In the genomic region with DNA sequence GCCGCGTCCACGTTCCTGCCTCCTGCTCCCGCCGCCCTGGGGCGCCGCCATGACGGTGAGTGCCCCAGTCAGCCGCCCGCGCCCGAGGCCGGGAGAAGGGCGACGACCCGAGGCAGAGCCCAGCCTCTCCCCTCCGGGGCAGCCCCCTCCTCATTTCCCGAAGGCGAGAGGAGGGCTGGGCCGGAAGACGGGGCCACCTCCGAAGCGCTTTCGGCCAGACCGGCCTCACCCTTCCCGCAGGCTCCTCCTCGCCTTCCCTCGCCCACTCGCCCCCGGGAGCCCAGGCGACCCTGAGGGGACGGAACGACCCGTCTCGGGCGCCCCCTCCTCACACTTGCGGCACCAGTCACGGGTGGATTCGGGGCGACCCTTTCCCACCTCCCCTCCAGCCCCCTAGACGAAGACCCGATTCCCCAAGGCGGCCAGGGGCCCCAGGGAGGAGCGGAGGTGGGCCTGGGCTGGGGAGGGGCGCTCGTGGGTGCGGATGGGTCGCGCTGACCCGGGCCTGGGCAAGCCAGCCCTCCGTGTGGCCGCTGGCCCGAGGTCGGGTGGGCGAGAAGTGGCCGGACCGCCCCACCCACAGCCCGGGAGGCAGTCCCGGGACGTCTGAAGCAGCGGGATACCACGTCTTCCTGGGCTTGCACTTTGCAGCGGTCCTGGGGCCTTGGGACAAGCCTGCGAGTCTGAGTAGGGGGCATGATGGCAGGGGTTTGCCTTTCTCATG, we compare ENCODE assay signal across 8 cellular contexts. TPM values are rescaled to one million over a fixed set of nuclear protein-coding genes. Genes with fewer than 3 reads are reported as not detected.
DNase-seq lines count a peak whose midpoint lies in the region; ATAC-seq and TF ChIP-seq lines count a peak whose summit lies in the region.

No MANE protein-coding gene starts in this region.

- H3K4me3 ChIP-seq in fibroblast of mammary gland (ENCODE audit: control insufficient read depth, low read depth, low read length): peak overlapping the region; percentile 90

- no peaks in the 10 kb centered on the region for H3K27me3 Mint-ChIP-seq in activated CD4-positive, alpha-beta T cell treated with anti-CD3 and anti-CD28 coated beads, Interleukin-2, amount 10 ng/mL, durations not matched to agents 7 days and 5 days
- H3K27me3 Mint-ChIP-seq in progenitor cell of endocrine pancreas: no peaks in the 10 kb centered on the region

- peaks cover 1% of the 10 kb centered on the region for H3K36me3 Mint-ChIP-seq in activated CD4-positive, alpha-beta T cell treated with anti-CD3 and anti-CD28 coated beads, Interleukin-2, amount 10 ng/mL, durations not matched to agents 7 days and 5 days (ENCODE audit: low read depth)
- peaks cover 4% of the 10 kb centered on the region for H3K36me3 Mint-ChIP-seq in progenitor cell of endocrine pancreas (ENCODE audit: insufficient read depth)

- CTCF ChIA-PET in activated CD4-positive, alpha-beta T cell treated with anti-CD3 and anti-CD28 coated beads, Interleukin-2, amount 10 ng/mL, durations not matched to agents 7 days and 5 days (lab: Charles Lee): interaction anchor here (0.7 to 1.1 kb wide), 2 partner anchors 56 to 140 kb away, joined by 3 to 4 read pairs; no protein-coding TSS in a partner anchor

- peaks cover 42% of the 10 kb centered on the region for H3K4me1 Mint-ChIP-seq in activated CD4-positive, alpha-beta T cell treated with anti-CD3 and anti-CD28 coated beads, Interleukin-2, amount 10 ng/mL, durations not matched to agents 7 days and 5 days
- peaks cover 31% of the 10 kb centered on the region for H3K4me1 Mint-ChIP-seq in progenitor cell of endocrine pancreas (ENCODE audit: low read depth)

- peak; percentile 22 for ATAC-seq in GM18867 (IDR thresholded peaks at IDR 0.05; ENCODE audit: unreplicated experiment)
- ATAC-seq in HG02981 (IDR thresholded peaks at IDR 0.05; ENCODE audit: unreplicated experiment): peak; percentile 21
- no peak for ATAC-seq in HG03175 (IDR thresholded peaks at IDR 0.05; ENCODE audit: unreplicated experiment)

- TF ChIP-seq CTCF in fibroblast of mammary gland (conservative IDR thresholded peaks at IDR 0.05; ENCODE audit: control insufficient read depth, insufficient read depth, low read depth, low read length): no peak
- TF ChIP-seq CTCF in progenitor cell of endocrine pancreas (IDR thresholded peaks at IDR 0.05; ENCODE audit: unreplicated experiment): no peak

- no peaks in the 10 kb centered on the region for H3K9me3 Mint-ChIP-seq in activated CD4-positive, alpha-beta T cell treated with anti-CD3 and anti-CD28 coated beads, Interleukin-2, amount 10 ng/mL, durations not matched to agents 7 days and 5 days
- no peaks in the 10 kb centered on the region for H3K9me3 Mint-ChIP-seq in progenitor cell of endocrine pancreas (ENCODE audit: low read depth)

- H3K4me3 Mint-ChIP-seq in activated CD4-positive, alpha-beta T cell treated with anti-CD3 and anti-CD28 coated beads, Interleukin-2, amount 10 ng/mL, durations not matched to agents 7 days and 5 days: peak overlapping the region; percentile 89
- H3K4me3 Mint-ChIP-seq in progenitor cell of endocrine pancreas (ENCODE audit: low read depth): peak overlapping the region; percentile 80

- POLR2A ChIA-PET in activated CD4-positive, alpha-beta T cell treated with anti-CD3 and anti-CD28 coated beads, Interleukin-2, amount 10 ng/mL, durations not matched to agents 7 days and 5 days (lab: Charles Lee): interaction anchor here (0.6 kb wide), 1 partner anchor 134 kb away, joined by 3 read pairs; no protein-coding TSS in a partner anchor

- H3K27ac Mint-ChIP-seq in activated CD4-positive, alpha-beta T cell treated with anti-CD3 and anti-CD28 coated beads, Interleukin-2, amount 10 ng/mL, durations not matched to agents 7 days and 5 days: peak overlapping the region; percentile 92
- H3K27ac Mint-ChIP-seq in progenitor cell of endocrine pancreas: peak overlapping the region; percentile 87

- no peak for DNase-seq in activated CD4-positive, alpha-beta T cell treated with anti-CD3 and anti-CD28 coated beads, Interleukin-2, amount 10 ng/mL, durations not matched to agents 7 days and 5 days
- DNase-seq in fibroblast of mammary gland (ENCODE audit: low read depth) (no peak), progenitor cell of endocrine pancreas (ENCODE audit: low spot score, unreplicated experiment) (peak; percentile 39), middle frontal gyrus (ENCODE audit: extremely low spot score, low spot score) (no peak), DMS79 (lab: John Stamatoyannopoulos, UW) (no peak)

RNA-seq across cellular contexts. Expression of a gene that starts 49.7 kb away (rescaled TPM):
- total RNA-seq in activated CD4-positive, alpha-beta T cell treated with anti-CD3 and anti-CD28 coated beads, Interleukin-2, amount 10 ng/mL, durations not matched to agents 7 days and 5 days: 10 to 100 TPM; 44.1 to 53.5 TPM
- 73.0 and 78.7 TPM in 2 replicates for total RNA-seq in progenitor cell of endocrine pancreas
